Comparison of ENCODE assay signal across 18 cellular contexts in the genomic region with DNA sequence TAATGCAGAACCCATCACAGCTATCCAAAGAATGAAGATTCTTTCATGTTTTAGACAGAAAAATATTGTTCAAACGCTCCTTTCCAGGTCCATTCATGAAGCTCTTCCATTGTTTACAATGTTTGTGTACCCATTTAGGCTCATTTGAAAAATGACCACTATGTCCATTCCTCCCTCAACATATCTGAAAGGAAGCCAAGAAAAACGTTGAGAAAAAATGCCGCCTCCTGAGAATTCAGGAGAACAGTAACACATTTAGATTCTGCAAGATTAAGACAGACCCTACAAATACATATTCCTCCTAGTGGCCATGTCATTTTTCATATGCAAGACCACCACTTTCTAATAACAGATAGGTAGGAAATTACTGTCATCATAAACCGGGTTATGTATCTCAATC.
"Had no signal": no experiment of that assay in that cellular context is flagged by ENCODE, and none has a peak within 500 bp of the region (broad histone marks: within the 10 kb centered on the region; RNA-seq: fewer than 3 reads in every experiment).

No MANE protein-coding gene starts in this region.

- H3K27me3 ChIP-seq: esophagus muscularis mucosa, right lobe of liver, thyroid gland had no signal

- H3K9me3 Mint-ChIP-seq: activated CD4-positive, alpha-beta memory T cell treated with anti-CD3 and anti-CD28 coated beads for 36 hours; activated naive CD8-positive, alpha-beta T cell treated with anti-CD3 and anti-CD28 coated beads for 36 hours; WTC11 had no signal

- H3K27me3 Mint-ChIP-seq: activated CD4-positive, alpha-beta memory T cell treated with anti-CD3 and anti-CD28 coated beads for 36 hours; activated CD8-positive, alpha-beta memory T cell treated with anti-CD3 and anti-CD28 coated beads, Interleukin-2, amount 10 ng/mL, durations not matched to agents 7 days and 5 days; activated naive CD8-positive, alpha-beta T cell treated with anti-CD3 and anti-CD28 coated beads for 36 hours; stimulated activated memory B cell treated with anti-CD40 and anti-IgM and Interleukin-4, amounts not matched to agents 10 μg/mL and 1 μg/mL and 100 μg/mL, for 72 hours; T-cell had no signal

- ATAC-seq: activated CD8-positive, alpha-beta memory T cell treated with anti-CD3 and anti-CD28 coated beads, Interleukin-2, amount 10 ng/mL, durations not matched to agents 7 days and 5 days; lower lobe of right lung; natural killer cell; right lobe of liver; stimulated activated memory B cell treated with anti-CD40 and anti-IgM and Interleukin-4, amounts not matched to agents 10 μg/mL and 1 μg/mL and 100 μg/mL, for 72 hours; T-cell; WTC11 had no signal

- H3K4me1 ChIP-seq: esophagus muscularis mucosa, lower lobe of right lung, parathyroid adenoma, right lobe of liver had no signal

- H3K36me3 Mint-ChIP-seq: activated CD4-positive, alpha-beta memory T cell treated with anti-CD3 and anti-CD28 coated beads for 36 hours; activated CD8-positive, alpha-beta memory T cell treated with anti-CD3 and anti-CD28 coated beads, Interleukin-2, amount 10 ng/mL, durations not matched to agents 7 days and 5 days; activated naive CD8-positive, alpha-beta T cell treated with anti-CD3 and anti-CD28 coated beads for 36 hours; natural killer cell; stimulated activated memory B cell treated with anti-CD40 and anti-IgM and Interleukin-4, amounts not matched to agents 10 μg/mL and 1 μg/mL and 100 μg/mL, for 72 hours; T-cell; WTC11 had no signal

- DNase-seq: activated CD4-positive, alpha-beta memory T cell treated with anti-CD3 and anti-CD28 coated beads for 36 hours; activated CD4-positive, alpha-beta T cell treated with anti-CD3 and anti-CD28 coated beads for 4 hours; activated CD8-positive, alpha-beta memory T cell treated with anti-CD3 and anti-CD28 coated beads, Interleukin-2, amount 10 ng/mL, durations not matched to agents 7 days and 5 days; activated naive CD4-positive, alpha-beta T cell; activated naive CD8-positive, alpha-beta T cell treated with anti-CD3 and anti-CD28 coated beads for 36 hours; amygdala; effector CD4-positive, alpha-beta T cell; foreskin fibroblast; lower lobe of right lung; natural killer cell; right lobe of liver; stimulated activated CD4-positive, alpha-beta T cell treated with anti-CD3 and anti-CD28 coated beads, Interleukin-4, amount 100 ng/mL, for 4 hours; T-cell; thyroid gland had no signal

- H3K27ac Mint-ChIP-seq: activated CD4-positive, alpha-beta memory T cell treated with anti-CD3 and anti-CD28 coated beads for 36 hours; activated CD8-positive, alpha-beta memory T cell treated with anti-CD3 and anti-CD28 coated beads, Interleukin-2, amount 10 ng/mL, durations not matched to agents 7 days and 5 days; activated naive CD8-positive, alpha-beta T cell treated with anti-CD3 and anti-CD28 coated beads for 36 hours; natural killer cell; stimulated activated memory B cell treated with anti-CD40 and anti-IgM and Interleukin-4, amounts not matched to agents 10 μg/mL and 1 μg/mL and 100 μg/mL, for 72 hours; T-cell; WTC11 had no signal

- H3K4me3 ChIP-seq: esophagus muscularis mucosa, lower lobe of right lung, right lobe of liver, thyroid gland had no signal

- H3K4me3 Mint-ChIP-seq: activated CD4-positive, alpha-beta memory T cell treated with anti-CD3 and anti-CD28 coated beads for 36 hours; activated CD8-positive, alpha-beta memory T cell treated with anti-CD3 and anti-CD28 coated beads, Interleukin-2, amount 10 ng/mL, durations not matched to agents 7 days and 5 days; activated naive CD8-positive, alpha-beta T cell treated with anti-CD3 and anti-CD28 coated beads for 36 hours; natural killer cell; stimulated activated memory B cell treated with anti-CD40 and anti-IgM and Interleukin-4, amounts not matched to agents 10 μg/mL and 1 μg/mL and 100 μg/mL, for 72 hours; T-cell; WTC11 had no signal

- H3K36me3 ChIP-seq: esophagus muscularis mucosa, lower lobe of right lung, right lobe of liver, thyroid gland had no signal

- H3K4me1 Mint-ChIP-seq: activated CD8-positive, alpha-beta memory T cell treated with anti-CD3 and anti-CD28 coated beads, Interleukin-2, amount 10 ng/mL, durations not matched to agents 7 days and 5 days; activated naive CD8-positive, alpha-beta T cell treated with anti-CD3 and anti-CD28 coated beads for 36 hours; natural killer cell; stimulated activated memory B cell treated with anti-CD40 and anti-IgM and Interleukin-4, amounts not matched to agents 10 μg/mL and 1 μg/mL and 100 μg/mL, for 72 hours; T-cell had no signal

- H3K27ac ChIP-seq: esophagus muscularis mucosa, lower lobe of right lung, parathyroid adenoma, right lobe of liver, thyroid gland had no signal

- H3K9me3 ChIP-seq: esophagus muscularis mucosa, lower lobe of right lung, right lobe of liver, thyroid gland had no signal
